12 cellular contexts compared by ENCODE assay signal in genomic region chr6:122393339-122393896, GRCh38. TPM values are rescaled to one million over a fixed set of nuclear protein-coding genes. Genes with fewer than 3 reads are reported as not detected.
A peak's percentile ranks its signal among the peaks of the same experiment; 100 is the strongest.
DNase-seq lines count a peak whose midpoint lies in the region; ATAC-seq and TF ChIP-seq lines count a peak whose summit lies in the region.
"Had no signal": no experiment of that assay in that cellular context is flagged by ENCODE, and none has a peak within 500 bp of the region (broad histone marks: within the 10 kb centered on the region; RNA-seq: fewer than 3 reads in every experiment).

No MANE protein-coding gene starts in this region.

- TF ChIP-seq CTCF in gastroesophageal sphincter (IDR thresholded peaks at IDR 0.05), result no peak

- TF ChIP-seq POLR2A in gastroesophageal sphincter (IDR thresholded peaks at IDR 0.05), result no peak

- H3K36me3 ChIP-seq in gastroesophageal sphincter, result no peaks in the 10 kb centered on the region
- H3K36me3 ChIP-seq: MG63 had no signal

- H3K9me3 ChIP-seq in gastroesophageal sphincter, result no peaks in the 10 kb centered on the region
- H3K9me3 ChIP-seq: MG63 had no signal

- ATAC-seq in activated CD4-positive, CD25-positive, alpha-beta regulatory T cell treated with anti-CD3 and anti-CD28 coated beads, Interleukin-2, amount 50 U/mL, for 24 hours, result peak; percentile 90 to 94
- ATAC-seq in GM21528 (IDR thresholded peaks at IDR 0.05; ENCODE audit: low FRiP score, unreplicated experiment) (peak; percentile 51), HG03159 (IDR thresholded peaks at IDR 0.05; ENCODE audit: unreplicated experiment) (peak; percentile 43), gastroesophageal sphincter (no peak)

- no peak overlapping the region for H3K4me3 ChIP-seq in gastroesophageal sphincter
- H3K4me3 ChIP-seq: MG63, smooth muscle cell had no signal

- intact Hi-C loops in posterior vena cava (cut with DNase I), result no loop called here

- no peak for TF ChIP-seq EP300 in gastroesophageal sphincter (IDR thresholded peaks at IDR 0.05)

- H3K27me3 ChIP-seq in gastroesophageal sphincter, result no peaks in the 10 kb centered on the region
- H3K27me3 ChIP-seq: MG63 had no signal

- no peak for DNase-seq in activated CD4-positive, CD25-positive, alpha-beta regulatory T cell (lab: John Stamatoyannopoulos, UW)
- DNase-seq in cortex of kidney (lab: John Stamatoyannopoulos, UW), result no peak
- DNase-seq in COLO668 (lab: John Stamatoyannopoulos, UW; ENCODE audit: unreplicated experiment), result no peak
- no peak for DNase-seq in posterior vena cava (ENCODE audit: low spot score)
- DNase-seq: 8988T, activated gamma-delta T cell, MG63 had no signal

- H3K4me1 ChIP-seq in gastroesophageal sphincter, result peaks cover 0 to 23% (median 0%) of the 10 kb centered on the region in 3 donors

- WGBS in gastroesophageal sphincter (ENCODE audit: low coverage in 1 of 2), 2 donors, result 0 to 63% methylated on average over 1 to 5 of the region's 8 CpGs

- peak overlapping the region in 3 of 4 donors; percentile 21 to 50 (median 31) for H3K27ac ChIP-seq in gastroesophageal sphincter

RNA-seq across cellular contexts. Expression of gene HSF2, which starts 6.0 kb away (rescaled TPM):
- total RNA-seq in gastroesophageal sphincter, result 10 to 100 TPM; 21.1 to 37.1 (median 30.7) TPM
- 10 to 100 TPM in 1 of 2 donors, 1 to 10 TPM in 1; 7.8 to 12.7 TPM for total RNA-seq in posterior vena cava
